In genomic region chr15:64092075-64092820, GRCh38 we compare ENCODE assay signal across 8 cellular contexts. TPM values are rescaled to one million over a fixed set of nuclear protein-coding genes. Genes with fewer than 3 reads are reported as not detected.
A peak's percentile ranks its signal among the peaks of the same experiment; 100 is the strongest.
DNase-seq lines count a peak whose midpoint lies in the region; ATAC-seq and TF ChIP-seq lines count a peak whose summit lies in the region.

No MANE protein-coding gene starts in this region.

- H3K27ac ChIP-seq in CD4-positive, alpha-beta T cell (ENCODE audit: low read depth, low read length) = no peak overlapping the region
- H3K27ac ChIP-seq in IMR-90 (ENCODE audit: insufficient read depth, low read length) (no peak overlapping the region), adrenal gland (peak overlapping the region in 4 of 5 donors; percentile 65 to 97 (median 82))
- no peak overlapping the region for H3K27ac ChIP-seq in effector memory CD4-positive, alpha-beta T cell (ENCODE audit: insufficient read depth, low read length, poor library complexity, severe bottlenecking)

- H3K36me3 ChIP-seq in IMR-90 (ENCODE audit: control insufficient read depth, insufficient read depth, low read length) (peaks cover 5% of the 10 kb centered on the region), adrenal gland (replicated peaks in 1 of 2) (peaks cover 0 to 19% of the 10 kb centered on the region in 2 donors)
- H3K36me3 ChIP-seq in effector memory CD4-positive, alpha-beta T cell (ENCODE audit: control insufficient read depth, insufficient read depth, low read length) = peaks cover 12% of the 10 kb centered on the region

- H4K20me1 ChIP-seq in IMR-90 (ENCODE audit: insufficient read depth, low read length) = peaks cover 15% of the 10 kb centered on the region; the same call in 1 of the 2 replicates

- peak; percentile 10 for ATAC-seq in CD4-positive, alpha-beta T cell (ENCODE audit: poor library complexity)
- no peak for ATAC-seq in IMR-90 (ENCODE audit: low read depth)

- no peak overlapping the region for H2BK15ac ChIP-seq in IMR-90 (ENCODE audit: low read depth, low read length)

- intact Hi-C loops in CD4-positive, alpha-beta T cell (cut with DNase I, micrococcal nuclease) = loop anchor here (2.0 to 10.0 kb wide), 10 partner anchors 71 to 1047 kb away; partner anchors contain the start of genes APH1B (in 1 of the 2), CSNK1G1 (in 1 of the 2), HERC1 (in 1 of the 2) and PCLAF (in 1 of the 2)
- intact Hi-C loops in IMR-90 (cut with micrococcal nuclease) (no loop called here), adrenal gland (cut with DNase I) (no loop called here)

- H3K18ac ChIP-seq in IMR-90 (ENCODE audit: low read depth, low read length) = no peak overlapping the region

- no peak for DNase-seq in CD4-positive, alpha-beta T cell
- DNase-seq in IMR-90 = no peak
- no peak for DNase-seq in adrenal gland
- DNase-seq in mesothelial cell of epicardium (ENCODE audit: low spot score in 2 of 2, unreplicated experiment in 2 of 2) = no peak
- no peak for DNase-seq in effector memory CD4-positive, alpha-beta T cell
- DNase-seq in KG1 (lab: John Stamatoyannopoulos, UW) = no peak
- no peak for DNase-seq in T1000 (lab: John Stamatoyannopoulos, UW)
- DNase-seq in stimulated activated naive CD4-positive, alpha-beta T cell treated with Interleukin-2 at 50 U/mL for 16 hours (lab: John Stamatoyannopoulos, UW) = no peak

- H2AFZ ChIP-seq in IMR-90 (replicated peaks; ENCODE audit: low read length, poor library complexity) = no peak overlapping the region

- no peak overlapping the region for H2BK120ac ChIP-seq in IMR-90 (ENCODE audit: low read depth, low read length)

- no peak overlapping the region for H3K4ac ChIP-seq in IMR-90 (ENCODE audit: low read depth, low read length)

- H3K4me3 Mint-ChIP-seq in CD4-positive, alpha-beta T cell = peak overlapping the region; percentile 94
- H3K4me3 Mint-ChIP-seq in mesothelial cell of epicardium = peak overlapping the region; percentile 97

- H2AK5ac ChIP-seq in IMR-90 (ENCODE audit: low read depth, low read length) = no peak overlapping the region

- H3K9ac ChIP-seq in IMR-90 (ENCODE audit: low read depth, low read length) = no peak overlapping the region; the same call in 1 of the 2 replicates

- H2AK9ac ChIP-seq in IMR-90 (replicated peaks; ENCODE audit: low read depth, low read length, poor library complexity) = no peak overlapping the region

- H3K4me3 ChIP-seq in IMR-90 (ENCODE audit: insufficient read depth, low read depth, low read length) (no peak overlapping the region), adrenal gland (peak overlapping the region in 1 of 4 donors; percentile 70)
- H3K4me3 ChIP-seq in effector memory CD4-positive, alpha-beta T cell (ENCODE audit: insufficient read depth, low read depth, low read length, poor library complexity, severe bottlenecking) = no peak overlapping the region

- H3K4me1 ChIP-seq in IMR-90 (ENCODE audit: control insufficient read depth, insufficient read depth, low read length) (0 out of 2 replicates have a peak, but pooled peaks cover 1% of the 10 kb centered on the region), adrenal gland (replicated peaks in 1 of 2) (peaks cover 29 to 59% of the 10 kb centered on the region in 2 donors)
- H3K4me1 ChIP-seq in effector memory CD4-positive, alpha-beta T cell (ENCODE audit: control insufficient read depth, insufficient read depth, low read length, poor library complexity, severe bottlenecking) = peaks cover 32% of the 10 kb centered on the region

- H3K4me1 Mint-ChIP-seq in CD4-positive, alpha-beta T cell (ENCODE audit: low read depth) = peaks cover 66% of the 10 kb centered on the region
- H3K4me1 Mint-ChIP-seq in mesothelial cell of epicardium = peaks cover 39% of the 10 kb centered on the region

- TF ChIP-seq POLR2A in IMR-90 (IDR thresholded peaks at IDR 0.05; ENCODE audit: low read depth, low read length) = no peak
- no peak for TF ChIP-seq POLR2A in adrenal gland (IDR thresholded peaks at IDR 0.05)

- H3K9me1 ChIP-seq in IMR-90 (ENCODE audit: insufficient read depth, low read length) = peaks cover 2% of the 10 kb centered on the region

- H3K14ac ChIP-seq in IMR-90 (replicated peaks; ENCODE audit: low read depth, low read length) = no peak overlapping the region

- no peaks in the 10 kb centered on the region for H3K27me3 ChIP-seq in CD4-positive, alpha-beta T cell (ENCODE audit: control insufficient read depth, insufficient read depth, low read length)
- no peaks in the 10 kb centered on the region for H3K27me3 ChIP-seq in IMR-90 (ENCODE audit: control insufficient read depth, insufficient read depth, low read length)
- H3K27me3 ChIP-seq in adrenal gland = no peaks in the 10 kb centered on the region
- H3K27me3 ChIP-seq in effector memory CD4-positive, alpha-beta T cell (replicated peaks; ENCODE audit: control insufficient read depth, insufficient read depth, low read length, poor library complexity, severe bottlenecking) = no peaks in the 10 kb centered on the region

- dilution Hi-C loops in IMR-90 (cut with HindIII; ENCODE audit: low sequenced_read_pairs, unreplicated experiment) = no loop called here

- peak; percentile 41 for TF ChIP-seq CTCF in CD4-positive, alpha-beta T cell (IDR thresholded peaks at IDR 0.05)
- peak; percentile 21; the same call in 1 of the 2 replicates for TF ChIP-seq CTCF in IMR-90 (conservative IDR thresholded peaks at IDR 0.05; ENCODE audit: low read depth, low read length)
- peak in 1 of 6 experiments; percentile 6 for TF ChIP-seq CTCF in adrenal gland (IDR thresholded peaks at IDR 0.05)
- TF ChIP-seq CTCF in mesothelial cell of epicardium (IDR thresholded peaks at IDR 0.05; ENCODE audit: unreplicated experiment) = no peak

- 0 out of 2 replicates have a peak overlapping the region, but pooled peaks have one; percentile 10 for H3K56ac ChIP-seq in IMR-90 (ENCODE audit: extremely low read depth, insufficient read depth, low read length)

- POLR2A ChIA-PET in CD4-positive, alpha-beta T cell (lab: Charles Lee) = interaction anchor here (0.8 to 1.7 kb wide), 5 partner anchors 61 to 588 kb away, joined by 3 to 9 read pairs (median 5); partner anchors contain the start of gene USP3
- POLR2A ChIA-PET in IMR-90 (lab: Charles Lee; ENCODE audit: unreplicated experiment) = no interaction called here

- CTCF ChIA-PET in CD4-positive, alpha-beta T cell (lab: Charles Lee) = interaction anchor here (1.1 to 1.4 kb wide), 2 partner anchors 19 to 61 kb away, joined by 3 to 6 read pairs; no protein-coding TSS in a partner anchor
- CTCF ChIA-PET in IMR-90 (lab: Yijun Ruan, JAX) = interaction anchor here (0.7 to 1.0 kb wide), 2 partner anchors 8 to 14 kb away, joined by 4 read pairs; no protein-coding TSS in a partner anchor

- H4K91ac ChIP-seq in IMR-90 (ENCODE audit: insufficient read depth, low read depth, low read length) = no peak overlapping the region

- H3K23ac ChIP-seq in IMR-90 (ENCODE audit: low read depth, low read length) = peak overlapping the region; percentile 2; the same call in 1 of the 2 replicates

- in situ Hi-C loops in IMR-90 (cut with MboI; ENCODE audit: low sequenced_read_pairs) = no loop called here

- no peak overlapping the region for H4K5ac ChIP-seq in IMR-90 (ENCODE audit: low read depth, low read length)

- H3K79me1 ChIP-seq in IMR-90 (ENCODE audit: low read depth in 1 of 2, low read length in 2 of 2) = peaks cover 22 to 70% of the 10 kb centered on the region in 2 experiments

- H3K9me3 ChIP-seq in CD4-positive, alpha-beta T cell (ENCODE audit: control insufficient read depth, low read length) = no peaks in the 10 kb centered on the region
- H3K9me3 ChIP-seq in IMR-90 (ENCODE audit: control insufficient read depth, insufficient read depth, low read length) = no peaks in the 10 kb centered on the region
- no peaks in the 10 kb centered on the region for H3K9me3 ChIP-seq in adrenal gland (replicated peaks in 1 of 3)
- no peaks in the 10 kb centered on the region for H3K9me3 ChIP-seq in effector memory CD4-positive, alpha-beta T cell (ENCODE audit: control insufficient read depth, low read length)

- no TSS peak for BruUV-seq in IMR-90 (replicated peaks; lab: Mats Ljungman, UMichigan)

- no peaks in the 10 kb centered on the region for H3K27me3 Mint-ChIP-seq in CD4-positive, alpha-beta T cell
- no peaks in the 10 kb centered on the region for H3K27me3 Mint-ChIP-seq in mesothelial cell of epicardium (ENCODE audit: low read depth)

- peaks cover 49% of the 10 kb centered on the region for H3K36me3 Mint-ChIP-seq in CD4-positive, alpha-beta T cell (ENCODE audit: low read depth)
- H3K36me3 Mint-ChIP-seq in mesothelial cell of epicardium = peaks cover 16% of the 10 kb centered on the region

- no peak overlapping the region for H2BK5ac ChIP-seq in IMR-90 (ENCODE audit: low read depth, low read length, poor library complexity, severe bottlenecking)

- peak; percentile 39 for TF ChIP-seq RAD21 in IMR-90 (IDR thresholded peaks at IDR 0.05; ENCODE audit: low read length)

- H3K27ac Mint-ChIP-seq in CD4-positive, alpha-beta T cell = peak overlapping the region; percentile 93
- peak overlapping the region; percentile 96 for H3K27ac Mint-ChIP-seq in mesothelial cell of epicardium

- H2BK20ac ChIP-seq in IMR-90 (ENCODE audit: low read depth, low read length) = no peak overlapping the region

- H3K9me3 Mint-ChIP-seq in CD4-positive, alpha-beta T cell = no peaks in the 10 kb centered on the region
- peaks cover 5% of the 10 kb centered on the region for H3K9me3 Mint-ChIP-seq in mesothelial cell of epicardium

- H3K4me2 ChIP-seq in IMR-90 (ENCODE audit: low read depth, low read length) = peak overlapping the region; percentile 25; the same call in 1 of the 2 replicates

- no peak overlapping the region; a peak in 1 of 4 replicates for H4K8ac ChIP-seq in IMR-90 (ENCODE audit: low read depth in 2 of 2, low read length in 2 of 2)

RNA-seq across cellular contexts. Expression of gene CIAO2A, which starts 1.4 kb away (rescaled TPM):
- total RNA-seq in CD4-positive, alpha-beta T cell = 10 to 100 TPM; 10.9 to 12.2 TPM
- total RNA-seq in IMR-90 (2012; rRNA removed) (36.7 and 69.4 TPM in 2 replicates), adrenal gland (100 to 1,000 TPM in 5 of 8 donors, 10 to 100 TPM in 3; 49.2 to 209 (median 118) TPM), mesothelial cell of epicardium (39.3 to 42.3 TPM (median 41.8 TPM) in 3 replicates)
- polyA plus RNA-seq in IMR-90 (2012; rRNA removed) (34.6 and 38.3 TPM in 2 replicates), adrenal gland (100 to 1,000 TPM in 2 of 3 donors, 10 to 100 TPM in 1; 93.6 to 154 (median 108) TPM)
- 24.0 and 32.7 TPM in 2 replicates for polyA plus RNA-seq in IMR-90 (2012; cell fraction: cytosol; rRNA removed)
- 5.0 and 13.8 TPM in 2 replicates for polyA plus RNA-seq in IMR-90 (2012; cell fraction: nucleus; rRNA removed; ENCODE audit: low replicate concordance)

RNA-seq across cellular contexts. Expression of gene SNX1, which starts 3.5 kb away (rescaled TPM):
- 10 to 100 TPM; 57.0 to 61.1 TPM for total RNA-seq in CD4-positive, alpha-beta T cell
- 34.7 and 35.3 TPM in 2 replicates for total RNA-seq in IMR-90 (2012; rRNA removed)
- polyA plus RNA-seq in IMR-90 (2012; rRNA removed) = 72.3 and 75.9 TPM in 2 replicates
- 32.8 and 37.1 TPM in 2 replicates for polyA plus RNA-seq in IMR-90 (2012; cell fraction: cytosol; rRNA removed)
- polyA plus RNA-seq in IMR-90 (2012; cell fraction: nucleus; rRNA removed; ENCODE audit: low replicate concordance) = 87.8 and 96.0 TPM in 2 replicates
- 100 to 1,000 TPM in 6 of 8 donors, 10 to 100 TPM in 2; 79.7 to 251 (median 145) TPM for total RNA-seq in adrenal gland
- 100 to 1,000 TPM in 1 of 3 donors, 10 to 100 TPM in 2; 69.3 to 119 (median 78.1) TPM for polyA plus RNA-seq in adrenal gland
- 93.6 to 97.9 TPM (median 94.4 TPM) in 3 replicates for total RNA-seq in mesothelial cell of epicardium

RNA-seq across cellular contexts. Expression of gene DAPK2, which starts 46.0 kb away (rescaled TPM):
- total RNA-seq in CD4-positive, alpha-beta T cell = 1 to 10 TPM; 1.3 to 1.6 TPM
- 0.28 and 0.36 TPM in 2 replicates for total RNA-seq in IMR-90 (2012; rRNA removed)
- polyA plus RNA-seq in IMR-90 (2012; rRNA removed) = 0.34 and 0.96 TPM in 2 replicates
- polyA plus RNA-seq in IMR-90 (2012; cell fraction: cytosol; rRNA removed) = 0.24 and 0.32 TPM in 2 replicates
- 2.4 and 2.6 TPM in 2 replicates for polyA plus RNA-seq in IMR-90 (2012; cell fraction: nucleus; rRNA removed; ENCODE audit: low replicate concordance)
- 1 to 10 TPM; 2.9 to 8.4 (median 6.5) TPM for total RNA-seq in adrenal gland
- polyA plus RNA-seq in adrenal gland = 1 to 10 TPM in 2 of 3 donors, under 1 TPM in 1; 0.97 to 8.7 (median 6.4) TPM
- total RNA-seq in mesothelial cell of epicardium = 1.2 to 2.6 TPM (median 2.2 TPM) in 3 replicates

RNA-seq across cellular contexts. Expression of gene SNX22, which starts 59.3 kb away (rescaled TPM):
- total RNA-seq in CD4-positive, alpha-beta T cell = under 1 TPM; 0.14 to 0.19 TPM
- under 0.01 and 0.18 TPM in 2 replicates for total RNA-seq in IMR-90 (2012; rRNA removed)
- 0.04 and 0.12 TPM in 2 replicates for polyA plus RNA-seq in IMR-90 (2012; rRNA removed)
- 0.03 and 0.08 TPM in 2 replicates for polyA plus RNA-seq in IMR-90 (2012; cell fraction: cytosol; rRNA removed)
- 0.39 and 0.50 TPM in 2 replicates for polyA plus RNA-seq in IMR-90 (2012; cell fraction: nucleus; rRNA removed; ENCODE audit: low replicate concordance)
- total RNA-seq in adrenal gland = 1 to 10 TPM in 4 of 8 donors, under 1 TPM in 4; 0.35 to 2.5 (median 1.0) TPM
- 1 to 10 TPM in 2 of 3 donors, under 1 TPM in 1; 0.15 to 3.1 (median 2.3) TPM for polyA plus RNA-seq in adrenal gland
- 0.78 to 0.91 TPM (median 0.79 TPM) in 3 replicates for total RNA-seq in mesothelial cell of epicardium

Comparison
In these comparisons a context has a peak if more than half of its experiments do, and no peak if none do; other contexts are left out.
1. H3K27ac ChIP-seq: peak in adrenal gland (4 of 5); none in CD4-positive, alpha-beta T cell (single experiment), IMR-90 (single experiment) and effector memory CD4-positive, alpha-beta T cell (single experiment).
2. intact Hi-C loops: an anchor here in CD4-positive, alpha-beta T cell (2.0 to 10.0 kb wide); none called in IMR-90 and adrenal gland.